ENCODE assay signal across 14 cellular contexts in the genomic region with DNA sequence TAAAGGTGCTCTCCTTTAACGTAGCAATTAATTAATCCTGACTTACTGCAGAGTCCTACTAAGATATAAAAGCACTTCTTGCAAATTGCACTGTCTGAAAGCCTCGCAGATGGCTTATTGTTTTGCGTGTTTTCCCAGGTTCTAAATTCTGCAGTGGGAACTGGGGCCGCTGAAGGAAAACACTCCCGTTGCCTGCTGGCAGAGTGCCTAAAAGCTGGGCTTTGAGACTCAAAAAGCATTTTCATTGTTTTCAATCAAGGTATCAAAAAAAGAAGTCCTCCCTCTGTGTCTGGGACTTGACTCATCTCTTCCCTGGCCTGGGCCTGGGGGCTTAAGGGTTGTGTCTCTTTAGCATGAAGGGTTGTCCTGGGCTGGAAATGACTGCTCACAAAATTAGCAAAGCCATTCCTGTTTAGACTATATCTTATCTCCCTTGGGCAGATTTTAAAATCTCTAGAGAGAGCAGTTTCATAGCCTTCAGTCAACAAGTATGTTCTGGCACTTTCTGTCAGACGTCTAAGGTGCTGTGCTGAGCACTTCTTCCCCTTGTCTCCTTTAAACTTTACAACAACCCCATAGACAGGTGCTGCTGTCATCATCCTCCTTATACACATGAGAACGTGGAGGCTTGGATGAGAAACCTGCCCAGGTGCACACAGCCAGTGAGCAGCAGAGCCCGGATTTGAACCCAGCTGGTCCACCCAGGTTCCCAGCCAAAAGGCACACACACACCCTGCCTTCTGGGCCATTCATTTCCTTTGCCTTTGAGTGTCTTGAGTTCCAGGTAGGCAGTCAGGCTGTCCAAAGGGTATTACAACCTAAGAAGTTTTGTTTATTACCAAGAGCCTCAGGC. TPM values are rescaled to one million over a fixed set of nuclear protein-coding genes. Genes with fewer than 3 reads are reported as not detected.
DNase-seq lines count a peak whose midpoint lies in the region; ATAC-seq and TF ChIP-seq lines count a peak whose summit lies in the region.
"Had no signal": no experiment of that assay in that cellular context is flagged by ENCODE, and none has a peak within 500 bp of the region (broad histone marks: within the 10 kb centered on the region; RNA-seq: fewer than 3 reads in every experiment).

No MANE protein-coding gene starts in this region.

- no peaks in the 10 kb centered on the region for H3K36me3 Mint-ChIP-seq in brain

- peak overlapping the region in 4 of 5 experiments; percentile 20 to 52 (median 34) for H3K4me3 Mint-ChIP-seq in brain
- H3K4me3 Mint-ChIP-seq: B cell; stimulated activated naive CD8-positive, alpha-beta T cell treated with anti-CD3 and anti-CD28 coated beads, Interleukin-15, amount 100 ng/mL, for 72 hours had no signal

- H3K9me3 ChIP-seq in stomach = no peaks in the 10 kb centered on the region

- TF ChIP-seq EP300 in stomach (IDR thresholded peaks at IDR 0.05) = no peak

- H3K4me3 ChIP-seq in ACC112 (ENCODE audit: low read depth, low read length) (no peak overlapping the region), stomach (no peak overlapping the region)

- TF ChIP-seq POLR2A in stomach (IDR thresholded peaks at IDR 0.05) (no peak), GM18505 (IDR thresholded peaks at IDR 0.05; ENCODE audit: borderline replicate concordance, extremely low read depth, insufficient read depth, insufficient read length) (no peak)

- ATAC-seq in left lobe of liver = no peak
- ATAC-seq in HG02840 (IDR thresholded peaks at IDR 0.05; ENCODE audit: low FRiP score, unreplicated experiment) = no peak
- no peak for ATAC-seq in GM18505 (IDR thresholded peaks at IDR 0.05; ENCODE audit: unreplicated experiment)
- ATAC-seq: HCT116; stimulated activated naive CD8-positive, alpha-beta T cell treated with anti-CD3 and anti-CD28 coated beads, Interleukin-15, amount 100 ng/mL, for 72 hours had no signal

- H3K4me1 ChIP-seq in ACC112 (ENCODE audit: control insufficient read depth, insufficient read depth, low read length, unreplicated experiment) (peaks cover 14% of the 10 kb centered on the region), stomach (peaks cover 15 to 44% (median 21%) of the 10 kb centered on the region in 4 donors)

- peaks cover 38% of the 10 kb centered on the region for H3K4me1 Mint-ChIP-seq in brain

- H3K79me2 ChIP-seq in ACC112 (ENCODE audit: control insufficient read depth, insufficient read depth, low read length, unreplicated experiment) = peaks cover 93% of the 10 kb centered on the region

- H3K27ac Mint-ChIP-seq in brain = peak overlapping the region in 4 of 5 experiments; percentile 71 to 84 (median 84)
- H3K27ac Mint-ChIP-seq: stimulated activated naive CD8-positive, alpha-beta T cell treated with anti-CD3 and anti-CD28 coated beads, Interleukin-15, amount 100 ng/mL, for 72 hours had no signal

- 33 to 41% (median 34%) methylated on average over 8 of the region's 8 CpGs for WGBS in stomach, 5 donors

- peak overlapping the region; percentile 13; the same call in 1 of the 2 replicates for H3K27ac ChIP-seq in ACC112 (ENCODE audit: low read depth, low read length)
- H3K27ac ChIP-seq in stomach = peak overlapping the region in 2 of 5 donors; percentile 4 to 37

- no peaks in the 10 kb centered on the region for H3K27me3 ChIP-seq in ACC112 (ENCODE audit: insufficient read depth, low read length)
- H3K27me3 ChIP-seq in stomach = no peaks in the 10 kb centered on the region

- H3K27me3 Mint-ChIP-seq in brain = peaks cover 3% of the 10 kb centered on the region
- H3K27me3 Mint-ChIP-seq: B cell; stimulated activated naive CD8-positive, alpha-beta T cell treated with anti-CD3 and anti-CD28 coated beads, Interleukin-15, amount 100 ng/mL, for 72 hours had no signal

- DNase-seq in NCI-H1092 (lab: John Stamatoyannopoulos, UW) (peak; percentile 61), left lobe of liver (ENCODE audit: low spot score) (peak; percentile 50), stomach (no peak), superior temporal gyrus (ENCODE audit: extremely low spot score) (no peak)
- DNase-seq: aorta; NCI-H82; stimulated activated naive CD8-positive, alpha-beta T cell treated with anti-CD3 and anti-CD28 coated beads, Interleukin-15, amount 100 ng/mL, for 72 hours; SW 1271 had no signal

- intact Hi-C loops in stomach (cut with DNase I; ENCODE audit: low total_unique reads) = no loop called here

- TF ChIP-seq CTCF in brain (conservative IDR thresholded peaks at IDR 0.05) = no peak
- TF ChIP-seq CTCF in stomach (IDR thresholded peaks at IDR 0.05) = no peak

- H2AFZ ChIP-seq in ACC112 (ENCODE audit: low read length, unreplicated experiment) = no peak overlapping the region

- H3K9me3 Mint-ChIP-seq in brain = peaks cover 0 to 14% (median 7%) of the 10 kb centered on the region in 5 experiments
- H3K9me3 Mint-ChIP-seq: stimulated activated naive CD8-positive, alpha-beta T cell treated with anti-CD3 and anti-CD28 coated beads, Interleukin-15, amount 100 ng/mL, for 72 hours had no signal

- peaks cover 42% of the 10 kb centered on the region for H3K36me3 ChIP-seq in ACC112 (ENCODE audit: insufficient read depth, low read length)
- H3K36me3 ChIP-seq in stomach = peaks cover 11 to 41% (median 26%) of the 10 kb centered on the region in 4 donors

RNA-seq across cellular contexts. Expression of a gene that starts 31.1 kb away (rescaled TPM):
- polyA plus RNA-seq in brain (ENCODE audit: insufficient read depth, low read depth, low replicate concordance) (1.3 TPM), stomach (10 to 100 TPM in 2 of 3 donors, 1 to 10 TPM in 1; 8.0 to 13.3 (median 12.2) TPM)
- total RNA-seq in left lobe of liver (6.6 TPM), stomach (10 to 100 TPM in 3 of 5 donors, 1 to 10 TPM in 2; 2.2 to 21.7 (median 17.5) TPM)

Comparison
In these comparisons a context has a peak if more than half of its experiments do, and no peak if none do; other contexts are left out.
1. DNase-seq: peak in NCI-H1092 (single experiment) and left lobe of liver (single experiment); none in stomach (single experiment) and superior temporal gyrus (single experiment).